ENCODE assay signal across 12 cellular contexts in the genomic region with DNA sequence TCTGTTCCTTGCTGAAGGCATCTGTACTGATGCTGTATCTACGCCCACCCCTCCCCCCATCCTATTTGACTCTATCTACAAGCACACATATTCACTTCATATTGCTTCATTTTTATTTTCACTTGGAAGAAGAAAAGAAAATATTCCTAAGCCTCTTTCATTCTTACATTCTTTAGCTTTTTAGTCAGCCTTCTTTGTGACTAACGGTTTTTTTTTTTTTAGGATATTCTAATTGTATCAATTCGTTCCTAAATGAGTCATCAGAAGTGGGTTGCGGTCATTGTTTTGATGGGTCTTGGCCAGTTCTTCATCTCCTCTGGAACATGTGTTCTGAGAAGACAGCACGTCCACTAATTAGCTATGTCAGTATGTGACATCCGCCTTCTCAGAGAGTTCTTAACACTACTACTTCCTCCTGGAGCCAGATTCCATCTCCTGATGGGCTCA.
DNase-seq lines count a peak whose midpoint lies in the region; ATAC-seq and TF ChIP-seq lines count a peak whose summit lies in the region.
"Had no signal": no experiment of that assay in that cellular context is flagged by ENCODE, and none has a peak within 500 bp of the region (broad histone marks: within the 10 kb centered on the region; RNA-seq: fewer than 3 reads in every experiment).

No MANE protein-coding gene starts in this region.

- DNase-seq in AG20443 (ENCODE audit: low spot score) (peak; percentile 81), MG63 (peak; percentile 63), mammary epithelial cell (peak; percentile 65), osteoblast (ENCODE audit: insufficient read length, low spot score, missing footprints) (peak; percentile 78), mucosa of gallbladder (ENCODE audit: low spot score) (no peak), occipital lobe (lab: John Stamatoyannopoulos, UW) (no peak), substantia nigra (lab: John Stamatoyannopoulos, UW) (no peak)
- DNase-seq: activated T-cell treated with anti-CD3 and anti-CD28 coated beads, Interleukin-2, amount 50 U/mL, for 24 hours; naive thymus-derived CD4-positive, alpha-beta T cell; NCI-H524; stomach had no signal

- H3K27ac ChIP-seq in mammary epithelial cell (ENCODE audit: insufficient read depth, low read depth, low read length): no peak overlapping the region
- peak overlapping the region; percentile 79 for H3K27ac ChIP-seq in osteoblast (ENCODE audit: low read depth, low read length)
- H3K27ac ChIP-seq in substantia nigra (ENCODE audit: low read depth, low read length, poor library complexity, severe bottlenecking): no peak overlapping the region
- H3K27ac ChIP-seq: stomach had no signal

- H4K20me1 ChIP-seq in mammary epithelial cell (ENCODE audit: insufficient read depth, low read length) (peaks cover 3% of the 10 kb centered on the region), osteoblast (ENCODE audit: insufficient read depth, low read length) (no peaks in the 10 kb centered on the region)

- no peak for ATAC-seq in GM18502 (IDR thresholded peaks at IDR 0.05; ENCODE audit: poor library complexity, unreplicated experiment)
- ATAC-seq: naive thymus-derived CD4-positive, alpha-beta T cell had no signal

- peaks cover 88% of the 10 kb centered on the region for H3K79me2 ChIP-seq in mammary epithelial cell (ENCODE audit: insufficient read depth, low read length)
- H3K79me2 ChIP-seq in osteoblast (ENCODE audit: insufficient read depth, low read length): peaks cover 73% of the 10 kb centered on the region

- H2AFZ ChIP-seq in mammary epithelial cell (ENCODE audit: low read depth, low read length): no peak overlapping the region
- H2AFZ ChIP-seq in osteoblast (ENCODE audit: low read length): no peak overlapping the region

- intact Hi-C loops in mammary epithelial cell (cut with micrococcal nuclease): no loop called here

- no peaks in the 10 kb centered on the region for H3K9me3 ChIP-seq in MG63
- H3K9me3 ChIP-seq in mammary epithelial cell (replicated peaks; ENCODE audit: insufficient read depth, low read length): no peaks in the 10 kb centered on the region
- no peaks in the 10 kb centered on the region for H3K9me3 ChIP-seq in osteoblast (ENCODE audit: low read depth, low read length)
- H3K9me3 ChIP-seq: stomach had no signal

- H3K27me3 ChIP-seq in MG63: no peaks in the 10 kb centered on the region
- no peaks in the 10 kb centered on the region for H3K27me3 ChIP-seq in mammary epithelial cell (ENCODE audit: insufficient read depth, low read length)
- H3K27me3 ChIP-seq in osteoblast (ENCODE audit: insufficient read depth, low read length): no peaks in the 10 kb centered on the region
- H3K27me3 ChIP-seq: stomach had no signal

- H3K4me2 ChIP-seq in mammary epithelial cell (ENCODE audit: insufficient read depth, low read depth, low read length) (no peak overlapping the region), osteoblast (ENCODE audit: insufficient read depth, low read length) (peak overlapping the region; percentile 52)

- BruUV-seq in mammary epithelial cell (replicated peaks; lab: Mats Ljungman, UMichigan): no TSS peak

- peaks cover 20% of the 10 kb centered on the region for H3K4me1 ChIP-seq in mammary epithelial cell (ENCODE audit: insufficient read depth, low read length)
- H3K4me1 ChIP-seq in osteoblast (ENCODE audit: insufficient read depth, low read length): peaks cover 26% of the 10 kb centered on the region
- H3K4me1 ChIP-seq: stomach had no signal

- TF ChIP-seq CTCF in mammary epithelial cell (conservative IDR thresholded peaks at IDR 0.05 in 1 of 2, IDR thresholded peaks at IDR 0.05 in 1 of 2; ENCODE audit: extremely low read depth in 1 of 2, insufficient read depth in 1 of 2, low read depth in 1 of 2, low read length in 2 of 2) (no peak), osteoblast (IDR thresholded peaks at IDR 0.05; ENCODE audit: extremely low read depth, low read depth, low read length) (no peak)

- dilution Hi-C loops in mammary epithelial cell (cut with HindIII; ENCODE audit: low sequenced_read_pairs): no loop called here

- CTCF ChIA-PET in mammary epithelial cell (lab: Charles Lee; ENCODE audit: low non-redundant PET): no interaction called here

- no peak overlapping the region for H3K4me3 ChIP-seq in MG63
- no peak overlapping the region for H3K4me3 ChIP-seq in mammary epithelial cell (replicated peaks in 1 of 3; ENCODE audit: insufficient read depth in 1 of 3, low read depth in 2 of 3, low read length in 3 of 3)
- H3K4me3 ChIP-seq in osteoblast (ENCODE audit: insufficient read depth, low read length): peak overlapping the region; percentile 11
- H3K4me3 ChIP-seq: stomach had no signal

- in situ Hi-C loops in mammary epithelial cell (cut with MboI; ENCODE audit: low sequenced_read_pairs in 2 of 2): no loop called here

- peaks cover 48% of the 10 kb centered on the region for H3K36me3 ChIP-seq in MG63
- H3K36me3 ChIP-seq in mammary epithelial cell (ENCODE audit: insufficient read depth, low read length): peaks cover 40% of the 10 kb centered on the region
- peaks cover 49% of the 10 kb centered on the region for H3K36me3 ChIP-seq in osteoblast (ENCODE audit: insufficient read depth, low read length)

- no peak overlapping the region for H3K9ac ChIP-seq in mammary epithelial cell (ENCODE audit: insufficient read depth, low read length)

- WGBS in mammary epithelial cell (ENCODE audit: low coverage, missing lambda C conversion rate): 62% methylated on average over 5 of the region's 6 CpGs

Comparison
In these comparisons a context has a peak if more than half of its experiments do, and no peak if none do; other contexts are left out.
1. DNase-seq: peak in AG20443 (single experiment), MG63 (single experiment), mammary epithelial cell (single experiment) and osteoblast (single experiment); none in mucosa of gallbladder (single experiment), occipital lobe (single experiment) and substantia nigra (0 of 49).